In the genomic region with DNA sequence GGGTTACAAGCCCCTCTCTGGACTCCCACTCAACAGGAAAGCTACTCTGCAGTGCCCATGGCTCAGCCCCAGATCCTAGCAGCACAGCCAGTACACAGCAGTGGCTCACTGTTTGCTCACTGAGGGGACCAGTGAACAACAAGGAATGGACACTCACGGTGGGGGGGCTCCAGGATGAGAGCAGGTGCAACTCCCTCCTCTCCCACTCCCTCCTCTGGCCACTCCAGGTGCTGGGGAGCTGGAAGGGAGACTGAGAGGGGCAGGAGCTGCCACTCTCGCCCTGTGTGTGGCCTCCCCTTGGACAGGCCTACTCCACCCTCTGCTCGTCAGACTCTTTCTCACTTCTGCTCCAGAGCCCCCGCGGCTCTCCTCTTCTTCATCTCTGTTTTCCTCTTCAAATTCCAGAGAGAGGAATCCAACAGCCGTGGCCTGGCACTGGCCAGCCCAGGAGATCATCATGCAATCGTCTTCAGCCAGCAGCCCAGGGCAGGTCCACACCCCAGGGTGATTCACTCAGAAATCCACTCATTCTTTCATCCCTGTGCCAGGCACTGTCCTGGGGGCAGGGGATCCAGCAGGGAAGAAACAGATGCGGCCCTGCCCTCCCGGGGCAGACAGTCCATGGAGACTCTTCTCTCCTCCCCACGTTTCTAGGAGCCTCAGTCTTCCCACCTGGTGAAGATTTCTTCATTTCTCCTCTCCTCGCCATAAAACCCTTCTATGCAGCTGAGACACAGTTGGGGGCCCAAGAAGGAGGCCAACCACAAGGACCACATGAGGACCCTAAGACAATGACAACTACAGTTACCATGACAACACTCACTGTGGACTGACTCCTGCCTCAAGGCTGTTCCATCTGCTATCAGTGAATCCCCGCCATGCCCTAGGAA, we compare ENCODE assay signal across 1 cellular context.
TF ChIP-seq lines count a peak whose summit lies in the region.

No MANE protein-coding gene starts in this region.

TF ChIP-seq in HepG2, 621 proteins besides CTCF, POLR2A, EP300 and RAD21:
- no peak for TF ChIP-seq GATAD1 (CRISPR knock-in tag; IDR thresholded peaks at IDR 0.05)
- TF ChIP-seq, protein P1, sequence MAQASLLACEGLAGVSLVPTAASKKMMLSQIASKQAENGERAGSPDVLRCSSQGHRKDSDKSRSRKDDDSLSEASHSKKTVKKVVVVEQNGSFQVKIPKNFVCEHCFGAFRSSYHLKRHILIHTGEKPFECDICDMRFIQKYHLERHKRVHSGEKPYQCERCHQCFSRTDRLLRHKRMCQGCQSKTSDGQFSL (CRISPR knock-in tag; IDR thresholded peaks at IDR 0.05): 0 out of 2 replicates have a peak, but pooled peaks have one; percentile 49
- TF ChIP-seq, protein P2, sequence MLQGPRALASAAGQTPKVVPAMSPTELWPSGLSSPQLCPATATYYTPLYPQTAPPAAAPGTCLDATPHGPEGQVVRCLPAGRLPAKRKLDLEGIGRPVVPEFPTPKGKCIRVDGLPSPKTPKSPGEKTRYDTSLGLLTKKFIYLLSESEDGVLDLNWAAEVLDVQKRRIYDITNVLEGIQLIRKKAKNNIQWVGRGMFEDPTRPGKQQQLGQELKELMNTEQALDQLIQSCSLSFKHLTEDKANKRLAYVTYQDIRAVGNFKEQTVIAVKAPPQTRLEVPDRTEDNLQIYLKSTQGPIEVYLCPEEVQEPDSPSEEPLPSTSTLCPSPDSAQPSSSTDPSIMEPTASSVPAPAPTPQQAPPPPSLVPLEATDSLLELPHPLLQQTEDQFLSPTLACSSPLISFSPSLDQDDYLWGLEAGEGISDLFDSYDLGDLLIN (CRISPR knock-in tag; IDR thresholded peaks at IDR 0.05; ENCODE audit: borderline replicate concordance): no peak
- no peak for TF ChIP-seq ZNF569 (CRISPR knock-in tag; IDR thresholded peaks at IDR 0.05; ENCODE audit: borderline replicate concordance)
- TF ChIP-seq ZC3H13 (CRISPR knock-in tag; IDR thresholded peaks at IDR 0.05): no peak
- TF ChIP-seq NFE2L1 (CRISPR knock-in tag; IDR thresholded peaks at IDR 0.05; ENCODE audit: borderline replicate concordance): no peak
- TF ChIP-seq, protein P3, sequence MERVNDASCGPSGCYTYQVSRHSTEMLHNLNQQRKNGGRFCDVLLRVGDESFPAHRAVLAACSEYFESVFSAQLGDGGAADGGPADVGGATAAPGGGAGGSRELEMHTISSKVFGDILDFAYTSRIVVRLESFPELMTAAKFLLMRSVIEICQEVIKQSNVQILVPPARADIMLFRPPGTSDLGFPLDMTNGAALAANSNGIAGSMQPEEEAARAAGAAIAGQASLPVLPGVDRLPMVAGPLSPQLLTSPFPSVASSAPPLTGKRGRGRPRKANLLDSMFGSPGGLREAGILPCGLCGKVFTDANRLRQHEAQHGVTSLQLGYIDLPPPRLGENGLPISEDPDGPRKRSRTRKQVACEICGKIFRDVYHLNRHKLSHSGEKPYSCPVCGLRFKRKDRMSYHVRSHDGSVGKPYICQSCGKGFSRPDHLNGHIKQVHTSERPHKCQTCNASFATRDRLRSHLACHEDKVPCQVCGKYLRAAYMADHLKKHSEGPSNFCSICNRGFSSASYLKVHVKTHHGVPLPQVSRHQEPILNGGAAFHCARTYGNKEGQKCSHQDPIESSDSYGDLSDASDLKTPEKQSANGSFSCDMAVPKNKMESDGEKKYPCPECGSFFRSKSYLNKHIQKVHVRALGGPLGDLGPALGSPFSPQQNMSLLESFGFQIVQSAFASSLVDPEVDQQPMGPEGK (CRISPR knock-in tag; IDR thresholded peaks at IDR 0.05): 0 out of 2 replicates have a peak, but pooled peaks have one; percentile 23
- TF ChIP-seq, protein P4, sequence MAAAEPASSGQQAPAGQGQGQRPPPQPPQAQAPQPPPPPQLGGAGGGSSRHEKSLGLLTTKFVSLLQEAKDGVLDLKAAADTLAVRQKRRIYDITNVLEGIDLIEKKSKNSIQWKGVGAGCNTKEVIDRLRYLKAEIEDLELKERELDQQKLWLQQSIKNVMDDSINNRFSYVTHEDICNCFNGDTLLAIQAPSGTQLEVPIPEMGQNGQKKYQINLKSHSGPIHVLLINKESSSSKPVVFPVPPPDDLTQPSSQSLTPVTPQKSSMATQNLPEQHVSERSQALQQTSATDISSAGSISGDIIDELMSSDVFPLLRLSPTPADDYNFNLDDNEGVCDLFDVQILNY (CRISPR knock-in tag; conservative IDR thresholded peaks at IDR 0.05): no peak
- no peak for TF ChIP-seq YEATS4 (CRISPR knock-in tag; IDR thresholded peaks at IDR 0.05; ENCODE audit: borderline replicate concordance)
- no peak for TF ChIP-seq HNRNPH1 (optimal IDR thresholded peaks at IDR 0.05; ENCODE audit: low read depth, low read length)
- TF ChIP-seq CBX1 (IDR thresholded peaks at IDR 0.05; ENCODE audit: low read depth): no peak
- no peak for TF ChIP-seq DR1 (CRISPR knock-in tag; IDR thresholded peaks at IDR 0.05)
- no peak for TF ChIP-seq CAMTA2 (CRISPR knock-in tag; IDR thresholded peaks at IDR 0.05; ENCODE audit: borderline replicate concordance)
- no peak for TF ChIP-seq DNMT3B (CRISPR knock-in tag; conservative IDR thresholded peaks at IDR 0.05)
- TF ChIP-seq ZBTB42 (CRISPR knock-in tag; IDR thresholded peaks at IDR 0.05): no peak
- TF ChIP-seq SAP130 (CRISPR knock-in tag; IDR thresholded peaks at IDR 0.05; ENCODE audit: low read depth): no peak
- no peak for TF ChIP-seq SMYD3 (CRISPR knock-in tag; IDR thresholded peaks at IDR 0.05)
- no peak for TF ChIP-seq ZNF782 (CRISPR knock-in tag; IDR thresholded peaks at IDR 0.05; ENCODE audit: borderline replicate concordance)
- no peak for TF ChIP-seq IKZF1 (IDR thresholded peaks at IDR 0.05)
- no peak for TF ChIP-seq ZIK1 (CRISPR knock-in tag; IDR thresholded peaks at IDR 0.05; ENCODE audit: borderline replicate concordance, low read depth)
- no peak for TF ChIP-seq MAZ (IDR thresholded peaks at IDR 0.05; ENCODE audit: borderline replicate concordance, low read depth, low read length)
- no peak for TF ChIP-seq MAZ (CRISPR knock-in tag; IDR thresholded peaks at IDR 0.05; ENCODE audit: low read depth)
- TF ChIP-seq RFX1 (IDR thresholded peaks at IDR 0.05): peak; percentile 59; the same call in 1 of the 2 replicates
- TF ChIP-seq ZNF143 (CRISPR knock-in tag; IDR thresholded peaks at IDR 0.05): no peak
- TF ChIP-seq, protein P5, sequence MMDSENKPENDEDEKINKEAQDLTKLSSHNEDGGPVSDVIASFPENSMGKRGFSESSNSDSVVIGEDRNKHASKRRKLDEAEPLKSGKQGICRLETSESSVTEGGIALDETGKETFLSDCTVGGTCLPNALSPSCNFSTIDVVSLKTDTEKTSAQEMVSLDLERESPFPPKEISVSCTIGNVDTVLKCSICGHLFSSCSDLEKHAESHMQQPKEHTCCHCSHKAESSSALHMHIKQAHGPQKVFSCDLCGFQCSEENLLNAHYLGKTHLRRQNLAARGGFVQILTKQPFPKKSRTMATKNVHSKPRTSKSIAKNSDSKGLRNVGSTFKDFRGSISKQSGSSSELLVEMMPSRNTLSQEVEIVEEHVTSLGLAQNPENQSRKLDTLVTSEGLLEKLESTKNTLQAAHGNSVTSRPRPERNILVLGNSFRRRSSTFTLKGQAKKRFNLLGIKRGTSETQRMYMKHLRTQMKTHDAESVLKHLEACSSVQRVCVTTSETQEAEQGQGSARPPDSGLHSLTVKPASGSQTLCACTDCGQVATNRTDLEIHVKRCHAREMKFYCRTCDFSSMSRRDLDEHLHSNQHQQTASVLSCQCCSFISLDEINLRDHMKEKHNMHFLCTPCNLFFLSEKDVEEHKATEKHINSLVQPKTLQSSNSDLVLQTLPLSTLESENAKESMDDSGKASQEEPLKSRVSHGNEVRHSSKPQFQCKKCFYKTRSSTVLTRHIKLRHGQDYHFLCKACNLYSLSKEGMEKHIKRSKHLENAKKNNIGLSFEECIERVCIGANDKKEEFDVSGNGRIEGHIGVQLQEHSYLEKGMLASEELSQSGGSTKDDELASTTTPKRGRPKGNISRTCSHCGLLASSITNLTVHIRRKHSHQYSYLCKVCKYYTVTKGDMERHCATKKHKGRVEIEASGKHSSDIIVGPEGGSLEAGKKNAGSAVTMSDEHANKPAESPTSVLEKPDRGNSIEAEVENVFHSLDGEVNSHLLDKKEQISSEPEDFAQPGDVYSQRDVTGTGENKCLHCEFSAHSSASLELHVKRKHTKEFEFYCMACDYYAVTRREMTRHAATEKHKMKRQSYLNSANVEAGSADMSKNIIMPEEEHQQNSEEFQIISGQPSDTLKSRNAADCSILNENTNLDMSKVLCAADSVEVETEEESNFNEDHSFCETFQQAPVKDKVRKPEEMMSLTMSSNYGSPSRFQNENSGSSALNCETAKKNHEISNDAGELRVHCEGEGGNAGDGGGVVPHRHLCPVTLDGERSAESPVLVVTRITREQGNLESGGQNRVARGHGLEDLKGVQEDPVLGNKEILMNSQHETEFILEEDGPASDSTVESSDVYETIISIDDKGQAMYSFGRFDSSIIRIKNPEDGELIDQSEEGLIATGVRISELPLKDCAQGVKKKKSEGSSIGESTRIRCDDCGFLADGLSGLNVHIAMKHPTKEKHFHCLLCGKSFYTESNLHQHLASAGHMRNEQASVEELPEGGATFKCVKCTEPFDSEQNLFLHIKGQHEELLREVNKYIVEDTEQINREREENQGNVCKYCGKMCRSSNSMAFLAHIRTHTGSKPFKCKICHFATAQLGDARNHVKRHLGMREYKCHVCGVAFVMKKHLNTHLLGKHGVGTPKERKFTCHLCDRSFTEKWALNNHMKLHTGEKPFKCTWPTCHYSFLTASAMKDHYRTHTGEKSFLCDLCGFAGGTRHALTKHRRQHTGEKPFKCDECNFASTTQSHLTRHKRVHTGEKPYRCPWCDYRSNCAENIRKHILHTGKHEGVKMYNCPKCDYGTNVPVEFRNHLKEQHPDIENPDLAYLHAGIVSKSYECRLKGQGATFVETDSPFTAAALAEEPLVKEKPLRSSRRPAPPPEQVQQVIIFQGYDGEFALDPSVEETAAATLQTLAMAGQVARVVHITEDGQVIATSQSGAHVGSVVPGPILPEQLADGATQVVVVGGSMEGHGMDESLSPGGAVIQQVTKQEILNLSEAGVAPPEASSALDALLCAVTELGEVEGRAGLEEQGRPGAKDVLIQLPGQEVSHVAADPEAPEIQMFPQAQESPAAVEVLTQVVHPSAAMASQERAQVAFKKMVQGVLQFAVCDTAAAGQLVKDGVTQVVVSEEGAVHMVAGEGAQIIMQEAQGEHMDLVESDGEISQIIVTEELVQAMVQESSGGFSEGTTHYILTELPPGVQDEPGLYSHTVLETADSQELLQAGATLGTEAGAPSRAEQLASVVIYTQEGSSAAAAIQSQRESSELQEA (CRISPR knock-in tag; IDR thresholded peaks at IDR 0.05; ENCODE audit: not compliant biosample characterization): no peak
- TF ChIP-seq, protein P6, sequence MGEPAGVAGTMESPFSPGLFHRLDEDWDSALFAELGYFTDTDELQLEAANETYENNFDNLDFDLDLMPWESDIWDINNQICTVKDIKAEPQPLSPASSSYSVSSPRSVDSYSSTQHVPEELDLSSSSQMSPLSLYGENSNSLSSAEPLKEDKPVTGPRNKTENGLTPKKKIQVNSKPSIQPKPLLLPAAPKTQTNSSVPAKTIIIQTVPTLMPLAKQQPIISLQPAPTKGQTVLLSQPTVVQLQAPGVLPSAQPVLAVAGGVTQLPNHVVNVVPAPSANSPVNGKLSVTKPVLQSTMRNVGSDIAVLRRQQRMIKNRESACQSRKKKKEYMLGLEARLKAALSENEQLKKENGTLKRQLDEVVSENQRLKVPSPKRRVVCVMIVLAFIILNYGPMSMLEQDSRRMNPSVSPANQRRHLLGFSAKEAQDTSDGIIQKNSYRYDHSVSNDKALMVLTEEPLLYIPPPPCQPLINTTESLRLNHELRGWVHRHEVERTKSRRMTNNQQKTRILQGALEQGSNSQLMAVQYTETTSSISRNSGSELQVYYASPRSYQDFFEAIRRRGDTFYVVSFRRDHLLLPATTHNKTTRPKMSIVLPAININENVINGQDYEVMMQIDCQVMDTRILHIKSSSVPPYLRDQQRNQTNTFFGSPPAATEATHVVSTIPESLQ (CRISPR knock-in tag; conservative IDR thresholded peaks at IDR 0.05): no peak
- TF ChIP-seq, protein P7, sequence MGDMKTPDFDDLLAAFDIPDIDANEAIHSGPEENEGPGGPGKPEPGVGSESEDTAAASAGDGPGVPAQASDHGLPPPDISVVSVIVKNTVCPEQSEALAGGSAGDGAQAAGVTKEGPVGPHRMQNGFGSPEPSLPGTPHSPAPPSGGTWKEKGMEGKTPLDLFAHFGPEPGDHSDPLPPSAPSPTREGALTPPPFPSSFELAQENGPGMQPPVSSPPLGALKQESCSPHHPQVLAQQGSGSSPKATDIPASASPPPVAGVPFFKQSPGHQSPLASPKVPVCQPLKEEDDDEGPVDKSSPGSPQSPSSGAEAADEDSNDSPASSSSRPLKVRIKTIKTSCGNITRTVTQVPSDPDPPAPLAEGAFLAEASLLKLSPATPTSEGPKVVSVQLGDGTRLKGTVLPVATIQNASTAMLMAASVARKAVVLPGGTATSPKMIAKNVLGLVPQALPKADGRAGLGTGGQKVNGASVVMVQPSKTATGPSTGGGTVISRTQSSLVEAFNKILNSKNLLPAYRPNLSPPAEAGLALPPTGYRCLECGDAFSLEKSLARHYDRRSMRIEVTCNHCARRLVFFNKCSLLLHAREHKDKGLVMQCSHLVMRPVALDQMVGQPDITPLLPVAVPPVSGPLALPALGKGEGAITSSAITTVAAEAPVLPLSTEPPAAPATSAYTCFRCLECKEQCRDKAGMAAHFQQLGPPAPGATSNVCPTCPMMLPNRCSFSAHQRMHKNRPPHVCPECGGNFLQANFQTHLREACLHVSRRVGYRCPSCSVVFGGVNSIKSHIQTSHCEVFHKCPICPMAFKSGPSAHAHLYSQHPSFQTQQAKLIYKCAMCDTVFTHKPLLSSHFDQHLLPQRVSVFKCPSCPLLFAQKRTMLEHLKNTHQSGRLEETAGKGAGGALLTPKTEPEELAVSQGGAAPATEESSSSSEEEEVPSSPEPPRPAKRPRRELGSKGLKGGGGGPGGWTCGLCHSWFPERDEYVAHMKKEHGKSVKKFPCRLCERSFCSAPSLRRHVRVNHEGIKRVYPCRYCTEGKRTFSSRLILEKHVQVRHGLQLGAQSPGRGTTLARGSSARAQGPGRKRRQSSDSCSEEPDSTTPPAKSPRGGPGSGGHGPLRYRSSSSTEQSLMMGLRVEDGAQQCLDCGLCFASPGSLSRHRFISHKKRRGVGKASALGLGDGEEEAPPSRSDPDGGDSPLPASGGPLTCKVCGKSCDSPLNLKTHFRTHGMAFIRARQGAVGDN (CRISPR knock-in tag; IDR thresholded peaks at IDR 0.05): peak; percentile 9; the same call in 1 of the 2 replicates
- TF ChIP-seq BORCS8-MEF2B (CRISPR knock-in tag; IDR thresholded peaks at IDR 0.05): no peak
- no peak for TF ChIP-seq PPARG (CRISPR knock-in tag; conservative IDR thresholded peaks at IDR 0.05)
